In the genomic region with DNA sequence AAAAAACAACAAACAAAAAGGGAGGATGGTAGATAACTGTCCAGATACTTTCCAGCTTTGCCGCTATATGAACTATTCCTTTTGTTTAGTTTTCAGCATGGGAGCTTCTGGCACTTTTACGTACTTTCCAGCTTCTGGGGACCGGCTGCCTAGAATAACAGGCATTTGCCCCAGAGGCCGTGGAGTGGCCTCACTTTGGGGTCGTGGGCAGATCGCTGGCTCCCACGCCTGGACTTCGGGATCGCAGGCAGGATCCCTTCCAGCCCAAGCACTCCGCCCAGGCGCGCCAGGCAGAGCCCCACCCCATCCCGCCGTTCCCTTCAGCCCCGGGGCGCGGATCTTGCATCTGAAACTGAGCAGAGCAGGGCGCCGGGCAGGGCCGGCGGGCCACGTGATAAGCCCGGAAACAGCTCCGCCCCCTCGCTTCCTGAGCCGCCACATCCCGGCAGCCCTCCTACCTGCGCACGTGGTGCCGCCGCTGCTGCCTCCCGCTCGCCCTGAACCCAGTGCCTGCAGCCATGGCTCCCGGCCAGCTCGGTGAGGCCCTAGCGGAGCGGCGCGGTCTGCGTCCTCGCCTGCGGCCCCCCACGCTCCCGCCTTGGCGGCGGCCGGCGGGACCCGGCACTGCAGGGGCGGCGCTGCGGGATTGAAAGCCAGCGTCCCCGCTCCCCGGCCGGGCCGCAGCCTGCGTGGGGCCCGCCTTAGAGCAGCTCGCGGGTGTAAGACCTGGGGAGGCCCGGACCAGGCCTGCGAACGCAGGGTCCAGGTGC, we compare ENCODE assay signal across 8 cellular contexts. TPM values are rescaled to one million over a fixed set of nuclear protein-coding genes. Genes with fewer than 3 reads are reported as not detected.
DNase-seq lines count a peak whose midpoint lies in the region; ATAC-seq and TF ChIP-seq lines count a peak whose summit lies in the region.

A gene (plus strand): TSS at position 435 of the 770 bp plus-strand sequence. CDS start 84 bp downstream, at position 519.

- BruUV-seq in Panc1 (replicated peaks; lab: Mats Ljungman, UMichigan) = no TSS peak

- in situ Hi-C loops in Panc1 (cut with HindIII; ENCODE audit: low pct_unique_long_range_greater_than_20kb, low sequenced_read_pairs) = no loop called here

- H3K27me3 ChIP-seq in Panc1 (ENCODE audit: control insufficient read depth, insufficient read depth, low read length) = no peaks in the 10 kb centered on the region
- no peaks in the 10 kb centered on the region for H3K27me3 ChIP-seq in muscle layer of duodenum (ENCODE audit: low read depth, low read length)

- no peak for TF ChIP-seq CTCF in Panc1 (IDR thresholded peaks at IDR 0.05)

- POLR2A ChIA-PET in Panc1 (lab: Charles Lee) = interaction anchor here (0.6 kb wide), 1 partner anchor 1800 kb away, joined by 3 read pairs; no protein-coding TSS in a partner anchor

- H3K9me3 ChIP-seq in Panc1 (ENCODE audit: control insufficient read depth, insufficient read depth, low read depth, low read length) (no peaks in the 10 kb centered on the region), muscle layer of duodenum (ENCODE audit: control insufficient read depth in 1 of 2, low read length in 2 of 2) (no peaks in the 10 kb centered on the region)

- H3K4me1 ChIP-seq in Panc1 (ENCODE audit: control insufficient read depth, insufficient read depth, low read length) (peaks cover 15% of the 10 kb centered on the region), muscle layer of duodenum (ENCODE audit: control insufficient read depth in 1 of 2, insufficient read depth in 2 of 2, low read length in 2 of 2) (peaks cover 10% of the 10 kb centered on the region in 2 donors)

- ATAC-seq in GM21723 (IDR thresholded peaks at IDR 0.05; ENCODE audit: unreplicated experiment) = peak; percentile 99
- ATAC-seq in Panc1 = peak; percentile 99
- ATAC-seq in esophagus mucosa = peak; percentile 100

- peak within 1 kb of the TSS; percentile 91 to 99 for H3K4me3 ChIP-seq in Panc1 (ENCODE audit: low read depth in 2 of 2, low read length in 2 of 2)
- H3K4me3 ChIP-seq in muscle layer of duodenum (ENCODE audit: low read depth in 1 of 2, low read length in 2 of 2) = peak within 1 kb of the TSS; percentile 79 to 82

- H3K27ac ChIP-seq in Panc1 (ENCODE audit: low read length) (peak within 1 kb of the TSS; percentile 99), muscle layer of duodenum (ENCODE audit: low read length) (peak within 1 kb of the TSS; percentile 80)

- CTCF ChIA-PET in Panc1 (lab: Charles Lee) = interaction anchor here (0.6 kb wide), 2 partner anchors 39 to 733 kb away, joined by 3 to 5 read pairs; no protein-coding TSS in a partner anchor

- H3K36me3 ChIP-seq in Panc1 (ENCODE audit: control insufficient read depth, insufficient read depth, low read length) = peaks cover 10% of the 10 kb centered on the region; the same call in 1 of the 2 replicates
- H3K36me3 ChIP-seq in muscle layer of duodenum (ENCODE audit: control insufficient read depth in 1 of 2, insufficient read depth in 2 of 2, low read length in 2 of 2) = peaks cover 0 to 7% of the 10 kb centered on the region in 2 donors

- intact Hi-C loops in Panc1 (cut with micrococcal nuclease; ENCODE audit: unreplicated experiment) = no loop called here

- DNase-seq in DMS53 (lab: John Stamatoyannopoulos, UW) (peak; percentile 96), KG1 (lab: John Stamatoyannopoulos, UW) (peak; percentile 75), Panc1 (ENCODE audit: low read depth, low spot score) (peak; percentile 74)
- peak; percentile 90 to 94 for DNase-seq in activated T-cell treated with anti-CD3 and anti-CD28 coated beads, Interleukin-2, amount 50 U/mL, for 48 hours
- peak; percentile 82 to 90 for DNase-seq in stimulated activated CD8-positive, alpha-beta memory T cell treated with anti-CD3 and anti-CD28 coated beads, Interleukin-7, amount 100 ng/mL, for 4 hours (ENCODE audit: low read depth in 2 of 2)

RNA-seq across cellular contexts. Expression of the gene that starts here (rescaled TPM):
- total RNA-seq in Panc1 (2021; ENCODE audit: unreplicated experiment) (223 TPM), esophagus mucosa (67.1 TPM)
- polyA plus RNA-seq in Panc1 (2012; ENCODE audit: insufficient read length) = 206 TPM

Comparison
In these comparisons a context has a peak if more than half of its experiments do, and no peak if none do; other contexts are left out.
1. Peak in every context shown above with its lines: DNase-seq, ATAC-seq, H3K4me3 ChIP-seq and H3K27ac ChIP-seq.